Comparison of ENCODE assay signal across 8 cellular contexts in the genomic region with DNA sequence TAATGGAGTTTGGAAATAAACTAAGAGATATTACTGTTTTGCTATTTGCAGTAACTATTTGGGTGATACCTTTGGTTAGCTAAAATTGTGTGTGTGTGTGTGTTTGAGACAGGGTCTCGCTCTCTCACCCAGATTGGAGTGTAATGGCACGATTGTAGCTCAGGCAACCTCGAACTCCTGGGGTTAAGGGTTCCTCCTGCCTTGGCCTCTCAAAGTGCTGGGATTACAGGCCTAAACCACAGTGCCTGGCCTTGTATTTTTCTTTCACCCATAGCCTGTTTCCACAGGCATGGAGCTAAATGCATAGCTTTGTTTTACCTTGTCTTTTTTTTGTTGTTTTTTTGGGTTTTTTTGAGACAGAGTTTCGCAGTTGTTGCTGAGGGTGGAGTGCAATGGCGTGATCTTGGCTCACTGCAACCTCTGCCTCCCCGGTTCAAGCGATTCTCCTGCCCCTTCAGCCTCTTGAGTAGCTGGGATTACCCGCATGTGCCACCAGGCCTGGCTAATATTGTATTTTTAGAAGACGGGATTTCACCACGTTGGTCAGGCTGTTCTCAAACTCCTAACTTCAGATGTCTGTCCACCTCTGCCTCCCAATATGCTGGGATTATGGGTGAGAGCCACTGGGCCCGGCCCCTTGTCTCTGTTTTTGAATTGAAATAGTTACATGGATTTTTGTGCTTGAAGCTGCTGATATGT. TPM values are rescaled to one million over a fixed set of nuclear protein-coding genes. Genes with fewer than 3 reads are reported as not detected.
DNase-seq lines count a peak whose midpoint lies in the region; ATAC-seq and TF ChIP-seq lines count a peak whose summit lies in the region.

No MANE protein-coding gene starts in this region.

- H3K36me3 ChIP-seq in Caco-2 (ENCODE audit: control insufficient read depth, insufficient read depth, low read length) (no peaks in the 10 kb centered on the region; the same call in 1 of the 2 replicates), RWPE2 (ENCODE audit: low read depth) (peaks cover 67% of the 10 kb centered on the region), esophagus squamous epithelium (peaks cover 0 to 21% (median 5%) of the 10 kb centered on the region in 3 donors), ovary (no peaks in the 10 kb centered on the region)

- peaks cover 7% of the 10 kb centered on the region for H3K4me1 Mint-ChIP-seq in Caco-2 (ENCODE audit: low read depth, unreplicated experiment)

- 17 to 23% methylated on average over 11 of the region's 11 CpGs for WGBS in esophagus squamous epithelium, 2 donors
- 12 to 22% (median 13%) methylated on average over 11 of the region's 11 CpGs for WGBS in ovary, 3 donors

- ATAC-seq in RWPE2 (ENCODE audit: low read depth) (no peak), HG02588 (IDR thresholded peaks at IDR 0.05; ENCODE audit: unreplicated experiment) (no peak), HG03280 (IDR thresholded peaks at IDR 0.05; ENCODE audit: unreplicated experiment) (no peak), HG03439 (IDR thresholded peaks at IDR 0.05; ENCODE audit: unreplicated experiment) (no peak)

- H3K27ac Mint-ChIP-seq in Caco-2 (ENCODE audit: unreplicated experiment): peak overlapping the region; percentile 43

- POLR2A ChIA-PET in Caco-2 (lab: Charles Lee): no interaction called here

- intact Hi-C loops in Caco-2 (cut with micrococcal nuclease; ENCODE audit: unreplicated experiment): no loop called here
- intact Hi-C loops in esophagus squamous epithelium (cut with DNase I): no loop called here
- intact Hi-C loops in ovary (cut with DNase I): loop anchor here in 1 of 4 donors (10.0 kb wide), 1 partner anchor 225 kb away; the partner anchor contains the start of gene MIER3

- TF ChIP-seq EP300 in ovary (IDR thresholded peaks at IDR 0.05): no peak

- H3K27ac ChIP-seq in RWPE2 (ENCODE audit: poor library complexity, severe bottlenecking) (no peak overlapping the region), esophagus squamous epithelium (peak overlapping the region; percentile 16 to 100 (median 36)), ovary (peak overlapping the region in 1 of 2 donors; percentile 0)

- H3K4me3 ChIP-seq in Caco-2 (ENCODE audit: low read depth, low read length) (no peak overlapping the region), RWPE2 (ENCODE audit: severe bottlenecking) (peak overlapping the region; percentile 17), esophagus squamous epithelium (peak overlapping the region in 3 of 4 donors; percentile 93 to 96 (median 94)), ovary (peak overlapping the region; percentile 96)

- BruUV-seq in Caco-2 (replicated peaks; lab: Mats Ljungman, UMichigan): no TSS peak

- H3K4me1 ChIP-seq in Caco-2 (peaks cover 11% of the 10 kb centered on the region), RWPE2 (ENCODE audit: insufficient read depth, poor library complexity, severe bottlenecking) (peaks cover 14% of the 10 kb centered on the region), esophagus squamous epithelium (peaks cover 12 to 91% (median 22%) of the 10 kb centered on the region in 3 donors), ovary (ENCODE audit: insufficient read depth) (peaks cover 13% of the 10 kb centered on the region)

- TF ChIP-seq POLR2A in esophagus squamous epithelium (IDR thresholded peaks at IDR 0.05) (no peak), ovary (IDR thresholded peaks at IDR 0.05) (no peak)

- DNase-seq in Caco-2 (no peak), RWPE2 (ENCODE audit: low spot score) (no peak), esophagus squamous epithelium (lab: John Stamatoyannopoulos, UW) (no peak), ovary (no peak), glomerular visceral epithelial cell (ENCODE audit: extremely low spot score) (no peak)

- H3K9me3 ChIP-seq in Caco-2 (no peaks in the 10 kb centered on the region), RWPE2 (ENCODE audit: severe bottlenecking) (no peaks in the 10 kb centered on the region), esophagus squamous epithelium (no peaks in the 10 kb centered on the region), ovary (no peaks in the 10 kb centered on the region)

- H3K4me3 Mint-ChIP-seq in Caco-2 (ENCODE audit: unreplicated experiment): no peak overlapping the region

- H3K9me3 Mint-ChIP-seq in Caco-2 (ENCODE audit: unreplicated experiment): no peaks in the 10 kb centered on the region

- peaks cover 87% of the 10 kb centered on the region for H3K36me3 Mint-ChIP-seq in Caco-2 (ENCODE audit: insufficient read depth, unreplicated experiment)

- TF ChIP-seq CTCF in Caco-2 (IDR thresholded peaks at IDR 0.05; ENCODE audit: insufficient read depth in 1 of 2, low read depth in 1 of 2, low read length in 1 of 2, severe bottlenecking in 1 of 2, unreplicated experiment in 1 of 2) (no peak), RWPE2 (IDR thresholded peaks at IDR 0.05; ENCODE audit: poor library complexity, severe bottlenecking) (no peak), esophagus squamous epithelium (IDR thresholded peaks at IDR 0.05) (no peak), ovary (IDR thresholded peaks at IDR 0.05) (no peak)

- CTCF ChIA-PET in Caco-2 (lab: Charles Lee): no interaction called here

- no peaks in the 10 kb centered on the region for H3K27me3 Mint-ChIP-seq in Caco-2 (ENCODE audit: insufficient read depth, unreplicated experiment)

- H3K27me3 ChIP-seq in Caco-2 (replicated peaks; ENCODE audit: control insufficient read depth, insufficient read depth, low read length) (no peaks in the 10 kb centered on the region), RWPE2 (ENCODE audit: insufficient read depth, poor library complexity, severe bottlenecking) (no peaks in the 10 kb centered on the region), esophagus squamous epithelium (no peaks in the 10 kb centered on the region), ovary (no peaks in the 10 kb centered on the region)

RNA-seq across cellular contexts. Expression of gene GPBP1, which starts 5.6 kb away (rescaled TPM):
- total RNA-seq in Caco-2 (2022): 100 and 117 TPM in 2 replicates
- total RNA-seq in esophagus squamous epithelium: 10 to 100 TPM; 27.4 to 64.3 (median 43.2) TPM
- 100 to 1,000 TPM in 2 of 7 donors, 10 to 100 TPM in 5; 78.2 to 124 (median 96.1) TPM for total RNA-seq in ovary
- polyA plus RNA-seq in ovary: 10 to 100 TPM; 63.7 to 68.4 TPM
